ENCODE assay signal across 29 cellular contexts in genomic region chr1:106289265-106289664, GRCh38.
"Had no signal": no experiment of that assay in that cellular context is flagged by ENCODE, and none has a peak within 500 bp of the region (broad histone marks: within the 10 kb centered on the region; RNA-seq: fewer than 3 reads in every experiment).

No MANE protein-coding gene starts in this region.

- H3K27ac ChIP-seq: PC-9, RWPE1, SJCRH30, SK-N-MC had no signal

- H3K27ac Mint-ChIP-seq: T-cell had no signal

- H3K36me3 Mint-ChIP-seq: T-cell had no signal

- H3K9me3 ChIP-seq: SJCRH30 had no signal

- H3K4me1 ChIP-seq: SJCRH30 had no signal

- DNase-seq: Karpas-422, MM.1S, MV-4-11, NCI-H1092, NCI-H1105, NCI-H1417 treated with DMSO at 0.1 percent for 48 hours, NCI-H1436 treated with DMSO at 0.1 percent for 48 hours, NCI-H1694 treated with DMSO at 0.1 percent for 48 hours, NCI-H187 treated with DMSO at 0.1 percent for 48 hours, NCI-H2029, NCI-H2171 treated with DMSO at 0.1 percent for 48 hours, NCI-H2227 treated with DMSO at 0.1 percent for 48 hours, NCI-H345, NCI-H446, NCI-H510A treated with DMSO at 0.1 percent for 48 hours, NCI-H524 treated with DMSO at 0.1 percent for 48 hours, NCI-H748 treated with DMSO at 0.1 percent for 48 hours, NCI-H82, PC-9, SHP77, SIG-M5, SJCRH30, T-cell had no signal

- H3K4me3 ChIP-seq: PC-9, SJCRH30, SK-N-MC had no signal

- H3K36me3 ChIP-seq: SJCRH30 had no signal

- H3K4me2 ChIP-seq: PC-9 had no signal

- H3K4me1 Mint-ChIP-seq: T-cell had no signal

- H2AFZ ChIP-seq: PC-9 had no signal

- FAIRE-seq: RCC 7860 had no signal

- H3K27me3 ChIP-seq: SJCRH30 had no signal

- H3K27me3 Mint-ChIP-seq: T-cell had no signal

- ATAC-seq: Panc1, Right ventricle myocardium inferior, SK-N-SH treated with all-trans-retinoic acid at 6 μM for 48 hours, T-cell had no signal

- H3K4me3 Mint-ChIP-seq: T-cell had no signal
